8 cellular contexts compared by ENCODE assay signal in genomic region chr2:148645925-148646559, GRCh38. TPM values are rescaled to one million over a fixed set of nuclear protein-coding genes. Genes with fewer than 3 reads are reported as not detected.
DNase-seq lines count a peak whose midpoint lies in the region; ATAC-seq and TF ChIP-seq lines count a peak whose summit lies in the region.

No MANE protein-coding gene starts in this region.

- H3K9me3 ChIP-seq in DOHH2 (ENCODE audit: control insufficient read depth, insufficient read depth, low read length) (no peaks in the 10 kb centered on the region), ovary (no peaks in the 10 kb centered on the region), upper lobe of right lung (no peaks in the 10 kb centered on the region)

- no peak for TF ChIP-seq EP300 in ovary (IDR thresholded peaks at IDR 0.05)

- no peaks in the 10 kb centered on the region for H3K27me3 ChIP-seq in DOHH2 (ENCODE audit: control insufficient read depth, low read length)
- no peaks in the 10 kb centered on the region for H3K27me3 ChIP-seq in ovary
- H3K27me3 ChIP-seq in upper lobe of right lung = no peaks in the 10 kb centered on the region

- WGBS in ovary, 3 donors = 4 to 6% (median 5%) methylated on average over 13 of the region's 13 CpGs

- ATAC-seq in GM21737 (IDR thresholded peaks at IDR 0.05; ENCODE audit: unreplicated experiment) (peak; percentile 40), upper lobe of right lung (peak; percentile 40)
- peak; percentile 60 to 65 for ATAC-seq in activated naive CD4-positive, alpha-beta T cell treated with anti-CD3 and anti-CD28 coated beads, Interleukin-2, amount 50 U/mL, for 72 hours

- H4K20me1 ChIP-seq in DOHH2 (ENCODE audit: control insufficient read depth, insufficient read depth, low read depth, low read length) = peaks cover 19% of the 10 kb centered on the region; the same call in 1 of the 2 replicates

- peak; percentile 88 for DNase-seq in KBM-7
- peak; percentile 92 for DNase-seq in RPMI7951 (ENCODE audit: low read depth)
- peak; percentile 58 to 59 for DNase-seq in activated naive CD4-positive, alpha-beta T cell treated with anti-CD3 and anti-CD28 coated beads, Interleukin-2, amount 50 U/mL, for 72 hours (ENCODE audit: low spot score in 2 of 2)
- peak; percentile 75 for DNase-seq in glomerular endothelial cell (ENCODE audit: extremely low read depth, low read depth, low spot score)
- peak in 1 of 5 donors; percentile 38 for DNase-seq in ovary
- DNase-seq in upper lobe of right lung = no peak

- no peaks in the 10 kb centered on the region for H3K9me3 Mint-ChIP-seq in activated naive CD4-positive, alpha-beta T cell treated with anti-CD3 and anti-CD28 coated beads, Interleukin-2, amount 50 U/mL, for 72 hours

- H3K36me3 ChIP-seq in DOHH2 (ENCODE audit: control insufficient read depth, low read length) (peaks cover 6% of the 10 kb centered on the region), ovary (no peaks in the 10 kb centered on the region), upper lobe of right lung (no peaks in the 10 kb centered on the region)

- intact Hi-C loops in ovary (cut with DNase I) (loop anchor here in 1 of 4 donors (10.0 kb wide), 1 partner anchor 169 kb away; no protein-coding TSS in a partner anchor), upper lobe of right lung (cut with DNase I) (no loop called here)

- peaks cover 4% of the 10 kb centered on the region for H3F3A ChIP-seq in DOHH2 (ENCODE audit: control insufficient read depth, insufficient read depth)

- TF ChIP-seq POLR2A in ovary (IDR thresholded peaks at IDR 0.05) = no peak

- peak overlapping the region; percentile 86 for H3K4me3 ChIP-seq in DOHH2 (ENCODE audit: low read length)
- H3K4me3 ChIP-seq in ovary = peak overlapping the region; percentile 86
- peak overlapping the region; percentile 95 for H3K4me3 ChIP-seq in upper lobe of right lung

- no peak for TF ChIP-seq CTCF in DOHH2 (IDR thresholded peaks at IDR 0.05; ENCODE audit: low read depth, low read length, poor library complexity, severe bottlenecking)
- no peak for TF ChIP-seq CTCF in ovary (IDR thresholded peaks at IDR 0.05)
- no peak for TF ChIP-seq CTCF in upper lobe of right lung (IDR thresholded peaks at IDR 0.05)

- H3K27ac Mint-ChIP-seq in activated naive CD4-positive, alpha-beta T cell treated with anti-CD3 and anti-CD28 coated beads, Interleukin-2, amount 50 U/mL, for 72 hours = peak overlapping the region; percentile 94 to 99

- peaks cover 12 to 17% of the 10 kb centered on the region in 2 donors for H3K36me3 Mint-ChIP-seq in activated naive CD4-positive, alpha-beta T cell treated with anti-CD3 and anti-CD28 coated beads, Interleukin-2, amount 50 U/mL, for 72 hours

- no peaks in the 10 kb centered on the region for H3K9me2 ChIP-seq in DOHH2 (replicated peaks; ENCODE audit: control insufficient read depth, low read length)

- in situ Hi-C loops in KBM-7 (cut with MboI; ENCODE audit: low pct_unique_long_range_greater_than_20kb, low sequenced_read_pairs) = no loop called here

- H3K27ac ChIP-seq in DOHH2 (ENCODE audit: low read depth, low read length) (peak overlapping the region; percentile 44), ovary (peak overlapping the region; percentile 50 to 100), upper lobe of right lung (peak overlapping the region; percentile 100)

- H3K79me2 ChIP-seq in DOHH2 (ENCODE audit: control insufficient read depth, low read length) = peaks cover 62% of the 10 kb centered on the region

- H3K4me1 ChIP-seq in DOHH2 (ENCODE audit: control insufficient read depth, low read length) (peaks cover 28% of the 10 kb centered on the region), ovary (ENCODE audit: insufficient read depth) (peaks cover 4% of the 10 kb centered on the region), upper lobe of right lung (peaks cover 38% of the 10 kb centered on the region)

- peak overlapping the region; percentile 88 for H3K4me2 ChIP-seq in DOHH2 (ENCODE audit: low read length)

RNA-seq across cellular contexts. Expression of gene EPC2, which starts 1.5 kb away (rescaled TPM):
- 15.8 and 16.7 TPM in 2 replicates for total RNA-seq in RPMI7951 (2014; rRNA removed; shearing (Covaris generic))
- total RNA-seq in activated naive CD4-positive, alpha-beta T cell treated with anti-CD3 and anti-CD28 coated beads, Interleukin-2, amount 50 U/mL, for 72 hours = 10 to 100 TPM; 14.7 to 29.0 TPM
- 9.4 and 16.0 TPM in 2 replicates for total RNA-seq in glomerular endothelial cell
- total RNA-seq in ovary = 10 to 100 TPM; 25.7 to 53.4 (median 44.5) TPM
- 10 to 100 TPM; 27.5 to 35.2 TPM for polyA plus RNA-seq in ovary
- total RNA-seq in upper lobe of right lung = 40.1 TPM

Comparison
In these comparisons a context has a peak if more than half of its experiments do, and no peak if none do; other contexts are left out.
1. H3K27ac ChIP-seq: peak in every context shown above with its lines; median percentile 100 in upper lobe of right lung; 75 in ovary; 44 in DOHH2.